1 cellular context compared by ENCODE assay signal in the genomic region with DNA sequence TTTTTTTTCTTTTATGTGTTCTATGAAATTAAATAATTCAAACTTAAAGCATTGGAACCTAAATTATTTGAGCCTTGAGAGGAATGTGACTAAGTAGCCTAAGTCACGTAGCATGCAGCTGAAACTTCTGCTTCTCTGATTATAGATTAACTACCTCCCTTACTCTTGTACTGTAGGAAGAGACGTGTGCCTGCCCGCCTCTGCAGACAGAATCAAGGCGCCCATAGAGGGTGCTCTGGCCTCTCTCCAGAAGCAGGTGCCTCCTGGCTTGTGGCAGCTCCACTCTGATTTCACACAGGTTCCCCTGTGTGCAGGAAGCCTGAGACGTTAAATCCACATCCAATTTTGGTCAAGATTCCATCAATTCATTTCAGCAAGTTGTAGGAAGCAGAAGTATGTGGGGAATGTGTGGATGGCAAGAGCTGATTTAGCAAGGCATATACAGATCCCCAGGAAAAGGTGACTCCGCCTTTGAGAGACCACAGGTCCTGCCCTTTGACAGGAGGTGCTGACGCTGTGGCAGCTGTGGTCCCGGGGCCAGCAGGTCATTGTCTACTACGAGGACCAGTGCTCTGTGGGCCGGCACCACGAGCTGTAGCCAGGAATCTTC.
TF ChIP-seq lines count a peak whose summit lies in the region.

No MANE protein-coding gene starts in this region.

TF ChIP-seq in K562, 482 proteins besides CTCF, POLR2A, EP300 and RAD21:
- TF ChIP-seq, protein P1, sequence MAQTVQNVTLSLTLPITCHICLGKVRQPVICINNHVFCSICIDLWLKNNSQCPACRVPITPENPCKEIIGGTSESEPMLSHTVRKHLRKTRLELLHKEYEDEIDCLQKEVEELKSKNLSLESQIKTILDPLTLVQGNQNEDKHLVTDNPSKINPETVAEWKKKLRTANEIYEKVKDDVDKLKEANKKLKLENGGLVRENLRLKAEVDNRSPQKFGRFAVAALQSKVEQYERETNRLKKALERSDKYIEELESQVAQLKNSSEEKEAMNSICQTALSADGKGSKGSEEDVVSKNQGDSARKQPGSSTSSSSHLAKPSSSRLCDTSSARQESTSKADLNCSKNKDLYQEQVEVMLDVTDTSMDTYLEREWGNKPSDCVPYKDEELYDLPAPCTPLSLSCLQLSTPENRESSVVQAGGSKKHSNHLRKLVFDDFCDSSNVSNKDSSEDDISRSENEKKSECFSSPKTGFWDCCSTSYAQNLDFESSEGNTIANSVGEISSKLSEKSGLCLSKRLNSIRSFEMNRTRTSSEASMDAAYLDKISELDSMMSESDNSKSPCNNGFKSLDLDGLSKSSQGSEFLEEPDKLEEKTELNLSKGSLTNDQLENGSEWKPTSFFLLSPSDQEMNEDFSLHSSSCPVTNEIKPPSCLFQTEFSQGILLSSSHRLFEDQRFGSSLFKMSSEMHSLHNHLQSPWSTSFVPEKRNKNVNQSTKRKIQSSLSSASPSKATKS (CRISPR knock-in tag; IDR thresholded peaks at IDR 0.05), result no peak
- TF ChIP-seq CCAR2 (IDR thresholded peaks at IDR 0.05; ENCODE audit: low read depth, low read length) (no peak), GATA2 (CRISPR knock-in tag; IDR thresholded peaks at IDR 0.05) (no peak), SP1 (CRISPR knock-in tag; IDR thresholded peaks at IDR 0.05) (no peak), SPI1 (IDR thresholded peaks at IDR 0.05; ENCODE audit: borderline replicate concordance, low read depth, low read length) (no peak), NCOR1 (IDR thresholded peaks at IDR 0.05) (no peak), BDP1 (IDR thresholded peaks at IDR 0.05; ENCODE audit: insufficient read depth, insufficient read length) (no peak), ZNF79 (CRISPR knock-in tag; IDR thresholded peaks at IDR 0.05; ENCODE audit: low read depth) (no peak), ZNF316 (IDR thresholded peaks at IDR 0.05) (no peak), GTF2F1 (IDR thresholded peaks at IDR 0.05; ENCODE audit: low read depth, low read length) (no peak), STAT5B (CRISPR knock-in tag; IDR thresholded peaks at IDR 0.05) (no peak), SMARCA5 (IDR thresholded peaks at IDR 0.05) (no peak), DMBX1 (CRISPR knock-in tag; IDR thresholded peaks at IDR 0.05; ENCODE audit: borderline replicate concordance) (no peak), ELF4 (CRISPR knock-in tag; IDR thresholded peaks at IDR 0.05) (no peak), SREBF1 (IDR thresholded peaks at IDR 0.05; ENCODE audit: borderline replicate concordance, low read depth, low read length) (no peak), RBFOX2 (IDR thresholded peaks at IDR 0.05; ENCODE audit: low read depth, low read length) (no peak)
- TF ChIP-seq, protein P2, sequence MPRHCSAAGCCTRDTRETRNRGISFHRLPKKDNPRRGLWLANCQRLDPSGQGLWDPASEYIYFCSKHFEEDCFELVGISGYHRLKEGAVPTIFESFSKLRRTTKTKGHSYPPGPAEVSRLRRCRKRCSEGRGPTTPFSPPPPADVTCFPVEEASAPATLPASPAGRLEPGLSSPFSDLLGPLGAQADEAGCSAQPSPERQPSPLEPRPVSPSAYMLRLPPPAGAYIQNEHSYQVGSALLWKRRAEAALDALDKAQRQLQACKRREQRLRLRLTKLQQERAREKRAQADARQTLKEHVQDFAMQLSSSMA (CRISPR knock-in tag; IDR thresholded peaks at IDR 0.05), result no peak
- TF ChIP-seq, protein P3, sequence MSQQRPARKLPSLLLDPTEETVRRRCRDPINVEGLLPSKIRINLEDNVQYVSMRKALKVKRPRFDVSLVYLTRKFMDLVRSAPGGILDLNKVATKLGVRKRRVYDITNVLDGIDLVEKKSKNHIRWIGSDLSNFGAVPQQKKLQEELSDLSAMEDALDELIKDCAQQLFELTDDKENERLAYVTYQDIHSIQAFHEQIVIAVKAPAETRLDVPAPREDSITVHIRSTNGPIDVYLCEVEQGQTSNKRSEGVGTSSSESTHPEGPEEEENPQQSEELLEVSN (IDR thresholded peaks at IDR 0.05; ENCODE audit: borderline replicate concordance in 1 of 2, extremely low read depth in 1 of 2, insufficient read depth in 1 of 2, insufficient read length in 1 of 2, low read depth in 1 of 2, low read length in 1 of 2, poor library complexity in 1 of 2, severe bottlenecking in 1 of 2), result no peak
